In the genomic region with DNA sequence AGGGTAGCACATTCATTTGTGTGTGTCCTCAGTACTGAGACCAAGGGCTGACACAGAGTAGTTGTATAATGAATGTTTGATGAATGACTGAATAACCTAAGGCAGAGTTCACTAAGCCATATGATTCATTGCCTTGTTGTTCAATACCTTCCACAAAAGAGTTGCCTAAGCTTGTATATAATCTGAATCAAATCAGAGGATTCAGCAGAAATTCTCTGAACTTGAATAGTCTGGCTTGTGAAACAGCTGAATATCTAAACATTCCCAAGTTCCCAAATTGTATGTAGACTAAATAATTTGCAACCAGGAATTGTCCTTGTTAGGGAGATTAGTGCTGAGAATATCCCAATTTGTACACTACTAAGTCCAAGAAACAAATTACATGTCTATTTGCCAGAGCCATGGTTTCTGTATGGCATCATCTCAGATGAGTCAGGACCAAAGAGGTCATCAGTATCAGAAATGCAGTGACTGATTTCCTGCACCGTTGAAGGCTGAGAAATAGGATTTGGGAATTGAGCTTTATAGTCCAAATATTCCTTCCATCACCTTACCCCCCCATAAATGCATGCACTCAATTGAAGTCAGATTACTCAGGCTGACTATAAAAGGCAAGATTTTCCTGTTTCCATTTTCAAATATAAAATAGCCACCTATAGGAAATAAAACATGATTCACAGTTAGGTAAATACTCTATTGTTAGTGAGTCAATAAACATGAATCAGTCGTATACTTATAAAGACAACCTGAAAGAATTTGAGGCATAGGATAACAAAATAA, we compare ENCODE assay signal across 11 cellular contexts.
DNase-seq lines count a peak whose midpoint lies in the region; ATAC-seq lines count a peak whose summit lies in the region.
"Had no signal": no experiment of that assay in that cellular context is flagged by ENCODE, and none has a peak within 500 bp of the region (broad histone marks: within the 10 kb centered on the region; RNA-seq: fewer than 3 reads in every experiment).

No MANE protein-coding gene starts in this region.

- DNase-seq in EH (ENCODE audit: low read depth) (peak; percentile 81), MG63 (peak; percentile 23), dermis microvascular lymphatic vessel endothelial cell (ENCODE audit: low read depth in 2 of 2) (peak; percentile 48 to 81), trophoblast cell (peak; percentile 40 to 82), NCI-H187 treated with DMSO at 0.1 percent for 48 hours (lab: John Stamatoyannopoulos, UW) (no peak), ecto neural progenitor cell (ENCODE audit: low spot score) (no peak)
- DNase-seq: activated CD4-positive, alpha-beta T cell treated with anti-CD3 and anti-CD28 coated beads, Interleukin-2, amount 50 U/mL, for 4 hours; heart right ventricle; NCI-H1436 treated with DMSO at 0.1 percent for 48 hours had no signal

- no peak overlapping the region for H3K18ac ChIP-seq in trophoblast cell (ENCODE audit: low read length)

- H3K79me1 ChIP-seq in trophoblast cell (ENCODE audit: low read length): no peaks in the 10 kb centered on the region

- H3K23ac ChIP-seq in trophoblast cell (ENCODE audit: low read length): no peak overlapping the region

- no peak overlapping the region for H2BK120ac ChIP-seq in trophoblast cell (ENCODE audit: insufficient read depth, low read length, poor library complexity)

- H3K36me3 ChIP-seq in MG63 (no peaks in the 10 kb centered on the region), trophoblast cell (ENCODE audit: control insufficient read depth in 1 of 2, insufficient read depth in 2 of 2, low read length in 2 of 2) (no peaks in the 10 kb centered on the region)
- H3K36me3 ChIP-seq: ascending aorta, heart right ventricle had no signal

- H4K12ac ChIP-seq in trophoblast cell (ENCODE audit: low read depth, low read length): no peak overlapping the region

- no peaks in the 10 kb centered on the region for H3K4me1 ChIP-seq in trophoblast cell (ENCODE audit: control insufficient read depth in 1 of 2, insufficient read depth in 2 of 2, low read length in 2 of 2)
- H3K4me1 ChIP-seq: ascending aorta had no signal

- no CpG with 5 or more reads among the region's 2 CpGs for WGBS in trophoblast cell (ENCODE audit: extremely low coverage, insufficient coverage, insufficient read length)

- no peak overlapping the region for H3K14ac ChIP-seq in trophoblast cell (ENCODE audit: low read length)

- H4K91ac ChIP-seq in trophoblast cell (ENCODE audit: low read depth, low read length): no peak overlapping the region

- ATAC-seq in GM19463 (IDR thresholded peaks at IDR 0.05; ENCODE audit: unreplicated experiment): no peak

- H3K27me3 ChIP-seq in MG63 (no peaks in the 10 kb centered on the region), trophoblast cell (ENCODE audit: insufficient read depth, low read length) (no peaks in the 10 kb centered on the region)
- H3K27me3 ChIP-seq: ascending aorta, heart right ventricle had no signal

- H2AFZ ChIP-seq in trophoblast cell (ENCODE audit: insufficient read depth, low read length, poor library complexity): no peak overlapping the region

- no peak overlapping the region for H3K4me2 ChIP-seq in trophoblast cell (ENCODE audit: low read length)

- H3K79me2 ChIP-seq in trophoblast cell (ENCODE audit: control insufficient read depth, insufficient read depth, low read length, poor library complexity): no peaks in the 10 kb centered on the region

- no peak overlapping the region for H3K4me3 ChIP-seq in MG63
- no peak overlapping the region for H3K4me3 ChIP-seq in trophoblast cell (ENCODE audit: low read depth, low read length)
- H3K4me3 ChIP-seq: ascending aorta, heart right ventricle had no signal

- no peak overlapping the region for H2BK12ac ChIP-seq in trophoblast cell (ENCODE audit: low read length)

- no peak overlapping the region for H3K4ac ChIP-seq in trophoblast cell (ENCODE audit: low read depth, low read length)

- no peak overlapping the region for H3K9ac ChIP-seq in trophoblast cell (ENCODE audit: low read length)

- no peak overlapping the region for H2BK5ac ChIP-seq in trophoblast cell (ENCODE audit: low read depth, low read length, poor library complexity)

- H2AK5ac ChIP-seq in trophoblast cell (ENCODE audit: low read length): no peak overlapping the region

- H3K9me3 ChIP-seq in MG63 (no peaks in the 10 kb centered on the region), trophoblast cell (ENCODE audit: insufficient read depth, low read depth, low read length) (no peaks in the 10 kb centered on the region)
- H3K9me3 ChIP-seq: ascending aorta, heart right ventricle had no signal

- H4K8ac ChIP-seq in trophoblast cell (ENCODE audit: low read depth, low read length): no peak overlapping the region

- H3K27ac ChIP-seq in trophoblast cell (ENCODE audit: low read depth, low read length): no peak overlapping the region
- H3K27ac ChIP-seq: ascending aorta, heart right ventricle had no signal

Comparison
In these comparisons a context has a peak if more than half of its experiments do, and no peak if none do; other contexts are left out.
1. DNase-seq: peak in EH (single experiment), MG63 (single experiment), dermis microvascular lymphatic vessel endothelial cell (2 of 2) and trophoblast cell (2 of 2); none in NCI-H187 treated with DMSO at 0.1 percent for 48 hours (single experiment) and ecto neural progenitor cell (single experiment).